ENCODE assay signal across 9 cellular contexts in genomic region chr1:164651378-164651951, GRCh38.
A peak's percentile ranks its signal among the peaks of the same experiment; 100 is the strongest.
DNase-seq lines count a peak whose midpoint lies in the region; ATAC-seq and TF ChIP-seq lines count a peak whose summit lies in the region.
"Had no signal": no experiment of that assay in that cellular context is flagged by ENCODE, and none has a peak within 500 bp of the region (broad histone marks: within the 10 kb centered on the region; RNA-seq: fewer than 3 reads in every experiment).

No MANE protein-coding gene starts in this region.

- DNase-seq in HT-29 (ENCODE audit: low spot score) (peak; percentile 84), T-helper 17 cell (no peak), glutamatergic neuron (no peak), sigmoid colon (no peak), GM13976 (ENCODE audit: low spot score) (no peak), mesenteric fat pad (ENCODE audit: low spot score) (no peak), activated gamma-delta T cell treated with Interleukin-2 at 50 U/mL for 16 hours (no peak)

- H3K27me3 ChIP-seq in sigmoid colon: no peaks in the 10 kb centered on the region

- peaks cover 0 to 68% (median 62%) of the 10 kb centered on the region in 4 donors for H3K4me1 ChIP-seq in sigmoid colon

- TF ChIP-seq CTCF in glutamatergic neuron (IDR thresholded peaks at IDR 0.05; ENCODE audit: partially characterized antibody, unreplicated experiment): no peak
- TF ChIP-seq CTCF in sigmoid colon (IDR thresholded peaks at IDR 0.05): no peak
- TF ChIP-seq CTCF in GM13976 (IDR thresholded peaks at IDR 0.05; ENCODE audit: borderline replicate concordance, control extremely low read depth, extremely low read depth, insufficient read depth, missing control alignments): no peak

- TF ChIP-seq EP300 in sigmoid colon (IDR thresholded peaks at IDR 0.05): no peak

- WGBS in sigmoid colon, 2 donors: 22 to 38% methylated on average over 13 of the region's 13 CpGs

- no peaks in the 10 kb centered on the region for H3K36me3 ChIP-seq in sigmoid colon

- peaks cover 6% of the 10 kb centered on the region for H3K9me3 Mint-ChIP-seq in glutamatergic neuron (ENCODE audit: unreplicated experiment)

- peak overlapping the region in 1 of 4 donors; percentile 19 for H3K4me3 ChIP-seq in sigmoid colon

- ATAC-seq in T-helper 17 cell: peak; percentile 27
- no peak for ATAC-seq in activated CD4-positive, CD25-positive, alpha-beta regulatory T cell treated with anti-CD3 and anti-CD28 coated beads, Interleukin-2, amount 50 U/mL, for 24 hours

- no peaks in the 10 kb centered on the region for H3K27me3 Mint-ChIP-seq in T-helper 17 cell
- peaks cover 2% of the 10 kb centered on the region for H3K27me3 Mint-ChIP-seq in glutamatergic neuron (ENCODE audit: unreplicated experiment)

- in situ Hi-C loops in GM13976 (cut with MboI; ENCODE audit: low sequenced_read_pairs, unreplicated experiment): no loop called here

- H3K9me3 ChIP-seq in T-helper 17 cell (ENCODE audit: control insufficient read depth, low read length, poor library complexity, severe bottlenecking) (no peaks in the 10 kb centered on the region), sigmoid colon (no peaks in the 10 kb centered on the region)

- no peaks in the 10 kb centered on the region for H3K36me3 Mint-ChIP-seq in T-helper 17 cell (ENCODE audit: low read depth)
- H3K36me3 Mint-ChIP-seq in glutamatergic neuron (ENCODE audit: unreplicated experiment): no peaks in the 10 kb centered on the region

- H3K4me3 Mint-ChIP-seq in T-helper 17 cell (peak overlapping the region; percentile 31), glutamatergic neuron (ENCODE audit: unreplicated experiment) (peak overlapping the region; percentile 50)

- TF ChIP-seq POLR2A in sigmoid colon (IDR thresholded peaks at IDR 0.05): no peak

- H3K27ac ChIP-seq in sigmoid colon: peak overlapping the region; percentile 58 to 86 (median 82)
- H3K27ac ChIP-seq: VCaP had no signal

- intact Hi-C loops in sigmoid colon (cut with DNase I): no loop called here

- no peak overlapping the region for H3K27ac Mint-ChIP-seq in T-helper 17 cell
- peak overlapping the region; percentile 79 for H3K27ac Mint-ChIP-seq in glutamatergic neuron (ENCODE audit: unreplicated experiment)

- no peaks in the 10 kb centered on the region for H3K4me1 Mint-ChIP-seq in T-helper 17 cell
- H3K4me1 Mint-ChIP-seq in glutamatergic neuron (ENCODE audit: low read depth, unreplicated experiment): peaks cover 20% of the 10 kb centered on the region
